In the genomic region with DNA sequence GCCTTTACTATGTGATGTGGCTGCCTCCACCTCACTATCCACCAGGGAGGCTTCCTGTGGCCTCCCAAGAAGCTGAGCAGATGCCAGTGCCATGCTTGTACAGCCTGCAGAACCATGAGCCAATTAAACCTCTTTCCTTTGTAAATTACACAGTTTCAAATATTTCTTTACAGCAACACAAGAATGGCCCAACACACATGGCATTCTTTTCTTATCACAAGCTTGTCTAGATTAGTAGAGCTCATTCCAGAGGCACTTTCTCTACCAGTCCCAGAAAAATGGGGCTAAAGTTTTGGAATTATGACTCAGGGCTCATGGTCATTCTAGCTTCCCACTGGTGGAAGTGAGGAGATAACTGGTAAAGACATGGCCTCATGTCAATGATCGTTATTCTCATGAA, we compare ENCODE assay signal across 27 cellular contexts.
"Had no signal": no experiment of that assay in that cellular context is flagged by ENCODE, and none has a peak within 500 bp of the region (broad histone marks: within the 10 kb centered on the region; RNA-seq: fewer than 3 reads in every experiment).

No MANE protein-coding gene starts in this region.

- H3K9me3 ChIP-seq: colonic mucosa, esophagus squamous epithelium, gastrocnemius medialis, heart left ventricle had no signal

- DNase-seq: activated CD4-positive, alpha-beta T cell treated with anti-CD3 and anti-CD28 coated beads for 1 hour; activated CD4-positive, alpha-beta T cell treated with anti-CD3 and anti-CD28 coated beads for 4 hours; activated CD4-positive, alpha-beta T cell treated with anti-CD3 and anti-CD28 coated beads, Interleukin-2, amount 10 ng/mL, durations not matched to agents 7 days and 5 days; activated CD4-positive, alpha-beta T cell treated with anti-CD3 and anti-CD28 coated beads, Interleukin-2, amount 50 U/mL, for 48 hours; activated CD4-positive, CD25-positive, alpha-beta regulatory T cell; activated CD8-positive, alpha-beta memory T cell treated with anti-CD3 and anti-CD28 coated beads for 24 hours; activated CD8-positive, alpha-beta T cell treated with anti-CD3 and anti-CD28 coated beads for 36 hours; activated effector memory CD4-positive, alpha-beta T cell treated with Interleukin-2 at 50 U/mL for 16 hours; activated gamma-delta T cell treated with Interleukin-2 at 50 U/mL for 16 hours; activated naive CD4-positive, alpha-beta T cell treated with anti-CD3 and anti-CD28 coated beads for 36 hours; activated naive CD8-positive, alpha-beta T cell treated with anti-CD3 and anti-CD28 coated beads, Interleukin-2, amount 10 ng/mL, durations not matched to agents 7 days and 5 days; activated T-cell treated with anti-CD3 and anti-CD28 coated beads, Interleukin-2, amount 50 U/mL, for 4 hours; amniotic stem cell; anterior cingulate cortex; central memory CD4-positive, alpha-beta T cell; cerebellar nuclear complex; colonic mucosa; effector CD8-positive, alpha-beta T cell; esophagus squamous epithelium; foreskin keratinocyte; gastrocnemius medialis; glutamatergic neuron; heart left ventricle; T-helper 2 cell had no signal

- H3K4me1 ChIP-seq: breast epithelium, colonic mucosa, esophagus squamous epithelium, gastrocnemius medialis had no signal

- H3K4me3 ChIP-seq: breast epithelium, cardiac muscle cell, colonic mucosa, esophagus squamous epithelium, gastrocnemius medialis, heart left ventricle had no signal

- H3K27me3 ChIP-seq: breast epithelium, cardiac muscle cell, colonic mucosa, esophagus squamous epithelium, foreskin keratinocyte, gastrocnemius medialis had no signal

- H3K36me3 ChIP-seq: breast epithelium, cardiac muscle cell, colonic mucosa, esophagus squamous epithelium, gastrocnemius medialis, heart left ventricle had no signal

- H3K27ac ChIP-seq: breast epithelium, cardiac muscle cell, colonic mucosa, epithelial cell of prostate, esophagus squamous epithelium, foreskin keratinocyte, gastrocnemius medialis, heart left ventricle had no signal
